ENCODE assay signal across 8 cellular contexts in genomic region chr14:50830044-50830931, GRCh38. TPM values are rescaled to one million over a fixed set of nuclear protein-coding genes. Genes with fewer than 3 reads are reported as not detected.
DNase-seq lines count a peak whose midpoint lies in the region; ATAC-seq, FAIRE-seq and TF ChIP-seq lines count a peak whose summit lies in the region.

No MANE protein-coding gene starts in this region.

- dilution Hi-C loops in endothelial cell of umbilical vein (cut with MboI; ENCODE audit: extremely low pct_ligation_motif_present, low sequenced_read_pairs): no loop called here

- H2AFZ ChIP-seq in endothelial cell of umbilical vein (ENCODE audit: low read depth, low read length): peak overlapping the region; percentile 82

- H3K4me2 ChIP-seq in A549 (peak overlapping the region; percentile 76), endothelial cell of umbilical vein (ENCODE audit: insufficient read depth, low read length) (peak overlapping the region; percentile 63)

- peak overlapping the region; percentile 80 for H3K9ac ChIP-seq in endothelial cell of umbilical vein (replicated peaks; ENCODE audit: extremely low read depth, insufficient read depth, low read length)

- peak overlapping the region; percentile 76 for H3K27ac Mint-ChIP-seq in activated CD8-positive, alpha-beta memory T cell treated with anti-CD3 and anti-CD28 coated beads, Interleukin-2, amount 10 ng/mL, durations not matched to agents 7 days and 5 days

- no TSS peak for BruUV-seq in endothelial cell of umbilical vein (replicated peaks; lab: Mats Ljungman, UMichigan)

- CTCF ChIA-PET in A549 (lab: Yijun Ruan, JAX): interaction anchor here (0.9 to 7.9 kb wide), 5 partner anchors 9 to 52 kb away, joined by 3 to 57 read pairs (median 6); no protein-coding TSS in a partner anchor
- CTCF ChIA-PET in activated CD8-positive, alpha-beta memory T cell treated with anti-CD3 and anti-CD28 coated beads, Interleukin-2, amount 10 ng/mL, durations not matched to agents 7 days and 5 days (lab: Charles Lee): interaction anchor here (0.5 to 4.4 kb wide), 11 partner anchors 9 to 509 kb away, joined by 3 to 36 read pairs (median 5); no protein-coding TSS in a partner anchor
- CTCF ChIA-PET in endothelial cell of umbilical vein (lab: Charles Lee): interaction anchor here (0.8 to 7.5 kb wide), 13 partner anchors 9 to 57 kb away, joined by 3 to 72 read pairs (median 3); no protein-coding TSS in a partner anchor

- H3K36me3 Mint-ChIP-seq in activated CD8-positive, alpha-beta memory T cell treated with anti-CD3 and anti-CD28 coated beads, Interleukin-2, amount 10 ng/mL, durations not matched to agents 7 days and 5 days: peaks cover 18% of the 10 kb centered on the region

- TF ChIP-seq EP300 in A549 (IDR thresholded peaks at IDR 0.05): no peak

- TF ChIP-seq RAD21 in A549 (conservative IDR thresholded peaks at IDR 0.05 in 1 of 2, IDR thresholded peaks at IDR 0.05 in 1 of 2): no peak

- peak; percentile 50 to 55 for ATAC-seq in A549
- ATAC-seq in GM18519 (IDR thresholded peaks at IDR 0.05; ENCODE audit: low FRiP score, unreplicated experiment): peak; percentile 16
- peak; percentile 43 for ATAC-seq in HG03066 (IDR thresholded peaks at IDR 0.05; ENCODE audit: low read depth, unreplicated experiment)
- ATAC-seq in activated CD8-positive, alpha-beta memory T cell treated with anti-CD3 and anti-CD28 coated beads, Interleukin-2, amount 10 ng/mL, durations not matched to agents 7 days and 5 days: peak; percentile 60
- ATAC-seq in mucosa of descending colon: peak; percentile 62

- TF ChIP-seq CTCF in A549 (IDR thresholded peaks at IDR 0.05): no peak
- TF ChIP-seq CTCF in endothelial cell of umbilical vein (IDR thresholded peaks at IDR 0.05; ENCODE audit: extremely low read depth in 1 of 2, insufficient read depth in 1 of 2, low read depth in 1 of 2, low read length in 2 of 2): no peak
- TF ChIP-seq CTCF in mucosa of descending colon (IDR thresholded peaks at IDR 0.05): no peak

- peak overlapping the region; percentile 87 for H3K4me3 Mint-ChIP-seq in activated CD8-positive, alpha-beta memory T cell treated with anti-CD3 and anti-CD28 coated beads, Interleukin-2, amount 10 ng/mL, durations not matched to agents 7 days and 5 days

- peaks cover 52% of the 10 kb centered on the region for H3K4me1 Mint-ChIP-seq in activated CD8-positive, alpha-beta memory T cell treated with anti-CD3 and anti-CD28 coated beads, Interleukin-2, amount 10 ng/mL, durations not matched to agents 7 days and 5 days

- DNase-seq in A549 (ENCODE audit: low read depth in 1 of 2, low spot score in 1 of 2): peak; percentile 9 to 24
- peak; percentile 48 to 80 for DNase-seq in NCI-H524 (lab: John Stamatoyannopoulos, UW)
- peak; percentile 76 for DNase-seq in activated CD8-positive, alpha-beta memory T cell treated with anti-CD3 and anti-CD28 coated beads, Interleukin-2, amount 10 ng/mL, durations not matched to agents 7 days and 5 days
- peak; percentile 52 for DNase-seq in endothelial cell of umbilical vein (ENCODE audit: low read depth, low spot score)
- DNase-seq in mucosa of descending colon: peak; percentile 50 to 80 (median 69)
- DNase-seq in stimulated activated CD8-positive, alpha-beta memory T cell treated with anti-CD3 and anti-CD28 coated beads, Interleukin-7, amount 100 ng/mL, for 1 hour (ENCODE audit: low read depth in 2 of 2): peak; percentile 37 to 43

- H3K4me3 ChIP-seq in A549 (peak overlapping the region; percentile 98), endothelial cell of umbilical vein (replicated peaks in 1 of 3; ENCODE audit: insufficient read depth in 1 of 3, low read depth in 1 of 3, low read length in 3 of 3) (peak overlapping the region; percentile 67 to 92 (median 69)), mucosa of descending colon (peak overlapping the region; percentile 85)

- H3K27ac ChIP-seq in A549 (peak overlapping the region; percentile 95 to 99), endothelial cell of umbilical vein (ENCODE audit: insufficient read depth, low read depth, low read length) (peak overlapping the region; percentile 61)

- H3K4me1 ChIP-seq in A549 (peaks cover 16% of the 10 kb centered on the region; the same call in 2 of the 3 replicates), endothelial cell of umbilical vein (ENCODE audit: control insufficient read depth, extremely low read depth, insufficient read depth, low read length) (peaks cover 20% of the 10 kb centered on the region), mucosa of descending colon (ENCODE audit: low read depth) (peaks cover 20% of the 10 kb centered on the region)

- H4K20me1 ChIP-seq in endothelial cell of umbilical vein (replicated peaks; ENCODE audit: control insufficient read depth, extremely low read depth, insufficient read depth, low read length): peaks cover 12% of the 10 kb centered on the region

- peaks cover 47% of the 10 kb centered on the region for H3K79me2 ChIP-seq in endothelial cell of umbilical vein (ENCODE audit: control insufficient read depth, insufficient read depth, low read length)

- POLR2A ChIA-PET in A549 (lab: Yijun Ruan, JAX) (interaction anchor here (0.6 to 2.2 kb wide), 3 partner anchors 30 to 162 kb away, joined by 3 to 6 read pairs (median 4); partner anchors contain the start of gene SAV1), endothelial cell of umbilical vein (lab: Charles Lee) (interaction anchor here (1.4 kb wide), 1 partner anchor 30 kb away, joined by 5 read pairs; no protein-coding TSS in a partner anchor)

- H3K27me3 ChIP-seq in endothelial cell of umbilical vein (ENCODE audit: control insufficient read depth in 2 of 2, insufficient read depth in 2 of 2, low read length in 2 of 2): no peaks in the 10 kb centered on the region

- WGBS in A549 (ENCODE audit: missing lambda C conversion rate): 14% methylated on average over 17 of the region's 93 CpGs

- H3K36me3 ChIP-seq in endothelial cell of umbilical vein (ENCODE audit: control insufficient read depth in 2 of 2, extremely low read depth in 1 of 2, insufficient read depth in 2 of 2, low read length in 2 of 2): peaks cover 0 to 2% of the 10 kb centered on the region in 2 experiments
- H3K36me3 ChIP-seq in mucosa of descending colon (ENCODE audit: low read depth): no peaks in the 10 kb centered on the region

- H3K9me1 ChIP-seq in endothelial cell of umbilical vein (replicated peaks; ENCODE audit: control insufficient read depth, extremely low read depth, insufficient read depth, low read length): no peaks in the 10 kb centered on the region

- H3K9me3 Mint-ChIP-seq in activated CD8-positive, alpha-beta memory T cell treated with anti-CD3 and anti-CD28 coated beads, Interleukin-2, amount 10 ng/mL, durations not matched to agents 7 days and 5 days (ENCODE audit: low read depth): no peaks in the 10 kb centered on the region

- intact Hi-C loops in endothelial cell of umbilical vein (cut with micrococcal nuclease) (loop anchor here (2.0 to 10.0 kb wide), 3 partner anchors 13 to 515 kb away; partner anchors contain the start of genes DMAC2L and L2HGDH), mucosa of descending colon (cut with DNase I, micrococcal nuclease) (no loop called here)

- peaks cover 6% of the 10 kb centered on the region for H3K27me3 Mint-ChIP-seq in activated CD8-positive, alpha-beta memory T cell treated with anti-CD3 and anti-CD28 coated beads, Interleukin-2, amount 10 ng/mL, durations not matched to agents 7 days and 5 days

- FAIRE-seq in A549 (lab: Jason Lieb, UNC) (no peak), endothelial cell of umbilical vein (lab: Jason Lieb, UNC) (peak; percentile 28)

- no peak for TF ChIP-seq POLR2A in A549 (IDR thresholded peaks at IDR 0.05; ENCODE audit: low read length)
- TF ChIP-seq POLR2A in endothelial cell of umbilical vein (IDR thresholded peaks at IDR 0.05; ENCODE audit: low read depth, low read length): no peak

- H3K9me3 ChIP-seq in A549: no peaks in the 10 kb centered on the region
- H3K9me3 ChIP-seq in endothelial cell of umbilical vein (replicated peaks; ENCODE audit: control insufficient read depth, insufficient read depth, low read length): no peaks in the 10 kb centered on the region
- no peaks in the 10 kb centered on the region for H3K9me3 ChIP-seq in mucosa of descending colon

RNA-seq across cellular contexts. Expression of gene NIN, which starts 0.7 kb away (rescaled TPM):
- polyA plus RNA-seq in A549 (2011; rRNA removed) (19.5 and 20.5 TPM in 2 replicates), A549 (2017; fragmentation: RNase III; extraction: RNeasy Plus Mini Kit Qiagen cat#74134 plus additional on column Dnase treatment) (11.8 to 12.6 TPM (median 12.4 TPM) in 3 replicates), endothelial cell of umbilical vein (6.5 and 7.1 TPM in 2 replicates)
- 4.2 and 4.9 TPM in 2 replicates for polyA plus RNA-seq in A549 (2012; cell fraction: cytosol; rRNA removed)
- 3.6 and 4.4 TPM in 2 replicates for polyA plus RNA-seq in A549 (2012; cell fraction: nucleus; rRNA removed)
- 26.9 and 29.5 TPM in 2 replicates for polyA minus RNA-seq in A549 (2011; rRNA and poly(A)+ RNA removed)
- total RNA-seq in activated CD8-positive, alpha-beta memory T cell treated with anti-CD3 and anti-CD28 coated beads, Interleukin-2, amount 10 ng/mL, durations not matched to agents 7 days and 5 days: 10 to 100 TPM; 70.8 to 71.3 TPM
- total RNA-seq in endothelial cell of umbilical vein (68.2 and 76.3 TPM in 2 replicates), mucosa of descending colon (10 to 100 TPM; 20.5 to 36.3 (median 27.9) TPM)
- 11.8 and 14.1 TPM in 2 replicates for polyA plus RNA-seq in endothelial cell of umbilical vein (2011; cell fraction: cytosol; rRNA removed)
- polyA plus RNA-seq in endothelial cell of umbilical vein (2011; cell fraction: nucleus; rRNA removed): 28.9 and 40.7 TPM in 2 replicates
- 24.6 and 38.0 TPM in 2 replicates for polyA plus RNA-seq in endothelial cell of umbilical vein (2012)
- polyA minus RNA-seq in endothelial cell of umbilical vein: 67.2 and 81.4 TPM in 2 replicates
- polyA minus RNA-seq in endothelial cell of umbilical vein (2011; cell fraction: cytosol; rRNA and poly(A)+ RNA removed): 7.7 TPM
- 57.7 and 69.8 TPM in 2 replicates for polyA minus RNA-seq in endothelial cell of umbilical vein (2011; cell fraction: nucleus; rRNA and poly(A)+ RNA removed)

RNA-seq across cellular contexts. Expression of gene ABHD12B, which starts 41.6 kb away (rescaled TPM):
- polyA plus RNA-seq in A549 (2011; rRNA removed) (not detected in 2 replicates), A549 (2017; fragmentation: RNase III; extraction: RNeasy Plus Mini Kit Qiagen cat#74134 plus additional on column Dnase treatment) (not detected in 3 replicates), endothelial cell of umbilical vein (not detected in 2 replicates)
- not detected in 2 replicates for polyA plus RNA-seq in A549 (2012; cell fraction: cytosol; rRNA removed)
- not detected in 2 replicates for polyA plus RNA-seq in A549 (2012; cell fraction: nucleus; rRNA removed)
- not detected in 2 replicates for polyA minus RNA-seq in A549 (2011; rRNA and poly(A)+ RNA removed)
- total RNA-seq in activated CD8-positive, alpha-beta memory T cell treated with anti-CD3 and anti-CD28 coated beads, Interleukin-2, amount 10 ng/mL, durations not matched to agents 7 days and 5 days: not detected
- total RNA-seq in endothelial cell of umbilical vein (not detected in 2 replicates), mucosa of descending colon (10 to 100 TPM in 2 of 3 donors, 1 to 10 TPM in 1; 3.1 to 16.2 (median 14.2) TPM)
- not detected in 2 replicates for polyA plus RNA-seq in endothelial cell of umbilical vein (2011; cell fraction: cytosol; rRNA removed)
- polyA plus RNA-seq in endothelial cell of umbilical vein (2011; cell fraction: nucleus; rRNA removed): not detected in 2 replicates
- 0.19 TPM in 1 of 2 replicates, not detected in the other for polyA plus RNA-seq in endothelial cell of umbilical vein (2012)
- polyA minus RNA-seq in endothelial cell of umbilical vein: not detected in 2 replicates
- polyA minus RNA-seq in endothelial cell of umbilical vein (2011; cell fraction: cytosol; rRNA and poly(A)+ RNA removed): not detected
- not detected in 2 replicates for polyA minus RNA-seq in endothelial cell of umbilical vein (2011; cell fraction: nucleus; rRNA and poly(A)+ RNA removed)

Comparison
In these comparisons a context has a peak if more than half of its experiments do, and no peak if none do; other contexts are left out.
1. Peak in every context shown above with its lines: DNase-seq, ATAC-seq, H3K4me3 ChIP-seq and H3K27ac ChIP-seq.
2. DNase-seq: peak in every context shown above with its lines; median percentile 76 in activated CD8-positive, alpha-beta memory T cell treated with anti-CD3 and anti-CD28 coated beads, Interleukin-2, amount 10 ng/mL, durations not matched to agents 7 days and 5 days; 69 in mucosa of descending colon; 64 in NCI-H524; 52 in endothelial cell of umbilical vein; 40 in stimulated activated CD8-positive, alpha-beta memory T cell treated with anti-CD3 and anti-CD28 coated beads, Interleukin-7, amount 100 ng/mL, for 1 hour; 16 in A549.